In the genomic region with DNA sequence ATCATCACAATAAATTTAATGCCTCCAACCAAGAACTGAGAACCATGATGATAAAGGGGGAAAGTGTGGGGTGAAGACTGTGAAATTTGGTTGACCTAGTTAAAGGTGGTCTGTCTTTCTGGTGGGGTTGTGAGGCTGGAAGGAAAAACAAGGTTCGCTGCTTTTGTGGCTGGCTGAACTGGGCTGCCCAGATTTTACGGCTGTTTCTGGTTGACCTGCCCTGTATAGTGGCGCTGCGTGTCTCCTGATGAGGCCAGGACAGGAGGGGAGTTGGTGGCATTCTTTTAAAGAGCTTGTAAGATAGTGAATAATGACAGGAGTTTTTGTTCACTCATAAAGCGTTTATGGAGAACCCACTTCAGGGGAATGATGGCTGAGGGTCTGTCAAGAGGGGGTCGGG, we compare ENCODE assay signal across 22 cellular contexts.
DNase-seq lines count a peak whose midpoint lies in the region; ATAC-seq and TF ChIP-seq lines count a peak whose summit lies in the region.
"Had no signal": no experiment of that assay in that cellular context is flagged by ENCODE, and none has a peak within 500 bp of the region (broad histone marks: within the 10 kb centered on the region; RNA-seq: fewer than 3 reads in every experiment).

No MANE protein-coding gene starts in this region.

- DNase-seq in ELF-1 (ENCODE audit: low read depth, low spot score) (peak; percentile 3), islet precursor cell (peak; percentile 57), retina (peak; percentile 75), NCI-H1694 treated with DMSO at 0.1 percent for 48 hours (lab: John Stamatoyannopoulos, UW) (no peak), SIG-M5 (lab: John Stamatoyannopoulos, UW) (no peak)
- DNase-seq: ACHN; AML-193; BE2C; CD4-positive, alpha-beta T cell; CD8-positive, alpha-beta memory T cell; DMS 273 treated with DMSO at 0.1 percent for 48 hours; DMS79; EL; GF-D8; GM23248; H9 had no signal

- H3K9me3 Mint-ChIP-seq in nephron = peaks cover 11% of the 10 kb centered on the region
- H3K9me3 Mint-ChIP-seq: CD4-positive, alpha-beta T cell had no signal

- H3K36me3 Mint-ChIP-seq in nephron (ENCODE audit: low read depth) = peaks cover under 1% of the 10 kb centered on the region
- H3K36me3 Mint-ChIP-seq: CD14-positive monocyte had no signal

- no peak overlapping the region for H3K4me3 Mint-ChIP-seq in nephron
- H3K4me3 Mint-ChIP-seq: CD4-positive, alpha-beta T cell; CD8-positive, alpha-beta memory T cell; H9 had no signal

- peaks cover 40% of the 10 kb centered on the region for H3K4me1 Mint-ChIP-seq in nephron
- H3K4me1 Mint-ChIP-seq: CD8-positive, alpha-beta memory T cell had no signal

- no peak for ATAC-seq in HG02870 (IDR thresholded peaks at IDR 0.05; ENCODE audit: unreplicated experiment)
- no peak for ATAC-seq in GM18511 (IDR thresholded peaks at IDR 0.05; ENCODE audit: unreplicated experiment)
- ATAC-seq: A549, HCT116 had no signal

- H3K27ac Mint-ChIP-seq in nephron = peak overlapping the region in 2 of 3 experiments; percentile 1 to 6
- H3K27ac Mint-ChIP-seq: CD14-positive monocyte; CD4-positive, alpha-beta T cell; CD8-positive, alpha-beta memory T cell had no signal

- H3K27me3 Mint-ChIP-seq in nephron (ENCODE audit: low read depth) = peaks cover 6% of the 10 kb centered on the region
- H3K27me3 Mint-ChIP-seq: CD4-positive, alpha-beta T cell had no signal

- TF ChIP-seq CTCF in nephron (IDR thresholded peaks at IDR 0.05; ENCODE audit: unreplicated experiment in 3 of 3) = no peak

Comparison
In these comparisons a context has a peak if more than half of its experiments do, and no peak if none do; other contexts are left out.
1. DNase-seq: peak in ELF-1 (single experiment), islet precursor cell (single experiment) and retina (single experiment); none in NCI-H1694 treated with DMSO at 0.1 percent for 48 hours (single experiment) and SIG-M5 (single experiment).